1 cellular context compared by ENCODE assay signal in genomic region chr1:12616709-12617373, GRCh38.
TF ChIP-seq lines count a peak whose summit lies in the region.

No MANE protein-coding gene starts in this region.

TF ChIP-seq in K562, 482 proteins besides CTCF, POLR2A, EP300 and RAD21 (continued from another document):
- TF ChIP-seq RREB1 (CRISPR knock-in tag; IDR thresholded peaks at IDR 0.05) (peak; percentile 38; the same call in 1 of the 2 replicates), UBTF (IDR thresholded peaks at IDR 0.05; ENCODE audit: borderline replicate concordance in 1 of 2, low read depth in 2 of 2, low read length in 2 of 2) (peak in 1 of 2 experiments; percentile 73; a peak in 1 of 4 replicates), HOXB6 (CRISPR knock-in tag; IDR thresholded peaks at IDR 0.05; ENCODE audit: borderline replicate concordance) (no peak), SIN3A (IDR thresholded peaks at IDR 0.05; ENCODE audit: borderline replicate concordance in 2 of 2, control insufficient read depth in 1 of 2, low read depth in 2 of 2, low read length in 2 of 2) (no peak), ARID4B (CRISPR knock-in tag; IDR thresholded peaks at IDR 0.05) (peak; percentile 64; the same call in 1 of the 2 replicates), ZBTB33 (CRISPR knock-in tag; IDR thresholded peaks at IDR 0.05) (peak; percentile 58), HMGN3 (IDR thresholded peaks at IDR 0.05; ENCODE audit: borderline replicate concordance, extremely low read depth, insufficient read length, low read depth, low read length) (peak; percentile 18), ZFX (CRISPR knock-in tag; IDR thresholded peaks at IDR 0.05) (0 out of 2 replicates have a peak, but pooled peaks have one; percentile 1), ZNF24 (IDR thresholded peaks at IDR 0.05) (no peak), ZNF395 (CRISPR knock-in tag; IDR thresholded peaks at IDR 0.05) (0 out of 2 replicates have a peak, but pooled peaks have one; percentile 58), SAFB (IDR thresholded peaks at IDR 0.05; ENCODE audit: borderline replicate concordance, low read depth, low read length) (peak; percentile 64; the same call in 1 of the 2 replicates), ZNF3 (CRISPR knock-in tag; IDR thresholded peaks at IDR 0.05) (no peak), ZSCAN32 (CRISPR knock-in tag; IDR thresholded peaks at IDR 0.05) (no peak), POLR2G (IDR thresholded peaks at IDR 0.05; ENCODE audit: low read depth, low read length) (peak; percentile 75), RBFOX2 (IDR thresholded peaks at IDR 0.05; ENCODE audit: low read depth, low read length) (peak; percentile 71), ZFPM2 (CRISPR knock-in tag; IDR thresholded peaks at IDR 0.05) (no peak), BRD9 (IDR thresholded peaks at IDR 0.05; ENCODE audit: low read depth, partially characterized antibody) (no peak), CGGBP1 (CRISPR knock-in tag; IDR thresholded peaks at IDR 0.05) (no peak), SAP30 (IDR thresholded peaks at IDR 0.05; ENCODE audit: borderline replicate concordance, insufficient read depth, low read depth, low read length, poor library complexity, severe bottlenecking) (peak; percentile 31), ZNF12 (CRISPR knock-in tag; IDR thresholded peaks at IDR 0.05) (0 out of 2 replicates have a peak, but pooled peaks have one; percentile 31), CCNT2 (IDR thresholded peaks at IDR 0.05; ENCODE audit: borderline replicate concordance, extremely low read depth, insufficient read length, low read depth, low read length) (no peak), RBBP5 (IDR thresholded peaks at IDR 0.05; ENCODE audit: borderline replicate concordance, insufficient read depth, low read length, poor library complexity, severe bottlenecking) (peak; percentile 66), KDM5B (IDR thresholded peaks at IDR 0.05; ENCODE audit: insufficient replicate concordance, low read depth, low read length) (peak; percentile 45), PCBP1 (IDR thresholded peaks at IDR 0.05; ENCODE audit: low read depth, low read length, poor library complexity, severe bottlenecking) (peak; percentile 30), CAMTA2 (CRISPR knock-in tag; conservative IDR thresholded peaks at IDR 0.05) (peak; percentile 39; the same call in 1 of the 2 replicates), CHD1 (IDR thresholded peaks at IDR 0.05; ENCODE audit: low read length) (peak; percentile 96)
